Comparison of ENCODE assay signal across 33 cellular contexts in genomic region chr1:31011719-31012118, GRCh38. TPM values are rescaled to one million over a fixed set of nuclear protein-coding genes. Genes with fewer than 3 reads are reported as not detected.
DNase-seq lines count a peak whose midpoint lies in the region; ATAC-seq and TF ChIP-seq lines count a peak whose summit lies in the region.
"Had no signal": no experiment of that assay in that cellular context is flagged by ENCODE, and none has a peak within 500 bp of the region (broad histone marks: within the 10 kb centered on the region; RNA-seq: fewer than 3 reads in every experiment).

No MANE protein-coding gene starts in this region.

- H3K4me1 Mint-ChIP-seq in activated T-cell treated with anti-CD3 and anti-CD28 coated beads, Interleukin-2, amount 50 U/mL, for 24 hours (ENCODE audit: low read depth), result peaks cover 67% of the 10 kb centered on the region
- peaks cover 77% of the 10 kb centered on the region for H3K4me1 Mint-ChIP-seq in CD8-positive, alpha-beta T cell (ENCODE audit: low read depth)
- peaks cover 46 to 53% of the 10 kb centered on the region in 2 donors for H3K4me1 Mint-ChIP-seq in effector memory CD8-positive, alpha-beta T cell (ENCODE audit: low read depth in 2 of 2)
- peaks cover 42 to 73% (median 68%) of the 10 kb centered on the region in 4 donors for H3K4me1 Mint-ChIP-seq in naive thymus-derived CD8-positive, alpha-beta T cell

- H3K9me3 ChIP-seq in CD8-positive, alpha-beta T cell (ENCODE audit: low read length), result no peaks in the 10 kb centered on the region
- H3K9me3 ChIP-seq: A549, gastroesophageal sphincter, upper lobe of left lung had no signal

- POLR2A ChIA-PET in CD8-positive, alpha-beta T cell (lab: Charles Lee), result no interaction called here
- POLR2A ChIA-PET in naive thymus-derived CD8-positive, alpha-beta T cell (lab: Charles Lee), result interaction anchor here (1.5 kb wide), 1 partner anchor 9 kb away, joined by 5 read pairs; no protein-coding TSS in a partner anchor

- H3K36me3 Mint-ChIP-seq in activated T-cell treated with anti-CD3 and anti-CD28 coated beads, Interleukin-2, amount 50 U/mL, for 24 hours (ENCODE audit: low read depth), result peaks cover 55% of the 10 kb centered on the region
- peaks cover 26% of the 10 kb centered on the region for H3K36me3 Mint-ChIP-seq in CD8-positive, alpha-beta T cell
- H3K36me3 Mint-ChIP-seq in effector memory CD8-positive, alpha-beta T cell (ENCODE audit: insufficient read depth), result peaks cover 6% of the 10 kb centered on the region
- H3K36me3 Mint-ChIP-seq in naive thymus-derived CD8-positive, alpha-beta T cell, result peaks cover 0 to 38% (median 2%) of the 10 kb centered on the region in 3 donors

- no peaks in the 10 kb centered on the region for H3K27me3 Mint-ChIP-seq in activated T-cell treated with anti-CD3 and anti-CD28 coated beads, Interleukin-2, amount 50 U/mL, for 24 hours
- no peaks in the 10 kb centered on the region for H3K27me3 Mint-ChIP-seq in CD8-positive, alpha-beta T cell (ENCODE audit: low read depth)
- no peaks in the 10 kb centered on the region for H3K27me3 Mint-ChIP-seq in effector memory CD8-positive, alpha-beta T cell
- H3K27me3 Mint-ChIP-seq in naive thymus-derived CD8-positive, alpha-beta T cell, result no peaks in the 10 kb centered on the region
- H3K27me3 Mint-ChIP-seq: central memory CD8-positive, alpha-beta T cell; dendritic cell treated with granulocyte-macrophage colony-stimulating factor and Interleukin-4, amounts not matched to agents 40 ng/mL and 50 ng/mL, for 4 days had no signal

- no peak for DNase-seq in activated T-cell treated with anti-CD3 and anti-CD28 coated beads, Interleukin-2, amount 50 U/mL, for 24 hours
- no peak for DNase-seq in activated T-cell treated with anti-CD3 and anti-CD28 coated beads, Interleukin-2, amount 50 U/mL, for 1 hour
- no peak for DNase-seq in CD8-positive, alpha-beta T cell
- DNase-seq in effector memory CD8-positive, alpha-beta T cell, result no peak
- DNase-seq in naive thymus-derived CD8-positive, alpha-beta T cell, result no peak
- no peak for DNase-seq in DMS153 treated with DMSO at 0.1 percent for 48 hours (lab: John Stamatoyannopoulos, UW; ENCODE audit: unreplicated experiment)
- DNase-seq in NOMO-1 treated with dmso at 0.1 percent for 144 hours (lab: John Stamatoyannopoulos, UW; ENCODE audit: unreplicated experiment), result no peak
- DNase-seq: activated CD4-positive, alpha-beta T cell treated with anti-CD3 and anti-CD28 coated beads for 4 hours; activated CD8-positive, alpha-beta memory T cell treated with anti-CD3 and anti-CD28 coated beads for 24 hours; activated naive CD4-positive, alpha-beta T cell treated with Interleukin-2 at 50 U/mL for 16 hours; activated T-cell treated with anti-CD3 and anti-CD28 coated beads, Interleukin-2, amount 50 U/mL, for 4 hours; AML-193; COR-L47; DND-41; HCEC 1CT; Karpas-422; left ventricle myocardium superior; NCI-H1436 treated with DMSO at 0.1 percent for 48 hours; NCI-H446; right cardiac atrium; stimulated activated CD4-positive, alpha-beta T cell treated with anti-CD3 and anti-CD28 coated beads, Interleukin-12 subunit alpha, Interleukin-12 subunit beta, amount 100 ng/mL, for 4 hours; stimulated activated CD4-positive, alpha-beta T cell treated with anti-CD3 and anti-CD28 coated beads, Interleukin-4, amount 100 ng/mL, for 1 hour; T-helper 2 cell; upper lobe of left lung had no signal

- no peak overlapping the region for H3K27ac ChIP-seq in CD8-positive, alpha-beta T cell (ENCODE audit: low read depth, low read length)
- H3K27ac ChIP-seq: A549, gastroesophageal sphincter, HL-60, parathyroid adenoma, RWPE1, upper lobe of left lung had no signal

- CTCF ChIA-PET in CD8-positive, alpha-beta T cell (lab: Charles Lee), result interaction anchor here (1.0 kb wide), 1 partner anchor 9 kb away, joined by 3 read pairs; no protein-coding TSS in a partner anchor

- H3K27ac Mint-ChIP-seq in activated T-cell treated with anti-CD3 and anti-CD28 coated beads, Interleukin-2, amount 50 U/mL, for 24 hours, result peak overlapping the region; percentile 70
- H3K27ac Mint-ChIP-seq in CD8-positive, alpha-beta T cell, result no peak overlapping the region
- H3K27ac Mint-ChIP-seq in effector memory CD8-positive, alpha-beta T cell, result peak overlapping the region; percentile 16 to 29
- H3K27ac Mint-ChIP-seq in naive thymus-derived CD8-positive, alpha-beta T cell, result peak overlapping the region in 6 of 10 donors; percentile 6 to 63 (median 38)
- H3K27ac Mint-ChIP-seq: dendritic cell treated with granulocyte-macrophage colony-stimulating factor and Interleukin-4, amounts not matched to agents 40 ng/mL and 50 ng/mL, for 4 days had no signal

- no peak for TF ChIP-seq CTCF in CD8-positive, alpha-beta T cell (IDR thresholded peaks at IDR 0.05)

- H3K9me3 Mint-ChIP-seq in activated T-cell treated with anti-CD3 and anti-CD28 coated beads, Interleukin-2, amount 50 U/mL, for 24 hours, result no peaks in the 10 kb centered on the region
- H3K9me3 Mint-ChIP-seq in CD8-positive, alpha-beta T cell, result no peaks in the 10 kb centered on the region
- H3K9me3 Mint-ChIP-seq in effector memory CD8-positive, alpha-beta T cell, result no peaks in the 10 kb centered on the region
- no peaks in the 10 kb centered on the region for H3K9me3 Mint-ChIP-seq in naive thymus-derived CD8-positive, alpha-beta T cell
- H3K9me3 Mint-ChIP-seq: activated T-cell treated with anti-CD3 and anti-CD28 coated beads, Interleukin-2, amount 50 U/mL, for 4 hours; central memory CD8-positive, alpha-beta T cell; dendritic cell treated with granulocyte-macrophage colony-stimulating factor and Interleukin-4, amounts not matched to agents 40 ng/mL and 50 ng/mL, for 4 days; neural crest cell had no signal

- H3K4me1 ChIP-seq in CD8-positive, alpha-beta T cell (ENCODE audit: insufficient read depth, low read length), result peaks cover 43% of the 10 kb centered on the region

- intact Hi-C loops in CD8-positive, alpha-beta T cell (cut with DNase I, micrococcal nuclease), result no loop called here

- ATAC-seq in CD8-positive, alpha-beta T cell, result no peak
- ATAC-seq in effector memory CD8-positive, alpha-beta T cell (replicated peaks), result no peak
- no peak for ATAC-seq in naive thymus-derived CD8-positive, alpha-beta T cell
- ATAC-seq in GM18517 (IDR thresholded peaks at IDR 0.05; ENCODE audit: unreplicated experiment), result no peak
- ATAC-seq: A549; activated T-cell treated with anti-CD3 and anti-CD28 coated beads, Interleukin-2, amount 50 U/mL, for 4 hours; gastroesophageal sphincter; left ventricle myocardium superior; right cardiac atrium had no signal

- no peak overlapping the region for H3K4me3 Mint-ChIP-seq in activated T-cell treated with anti-CD3 and anti-CD28 coated beads, Interleukin-2, amount 50 U/mL, for 24 hours
- peak overlapping the region; percentile 17 for H3K4me3 Mint-ChIP-seq in CD8-positive, alpha-beta T cell
- peak overlapping the region; percentile 3 to 14 for H3K4me3 Mint-ChIP-seq in effector memory CD8-positive, alpha-beta T cell
- H3K4me3 Mint-ChIP-seq in naive thymus-derived CD8-positive, alpha-beta T cell, result peak overlapping the region in 7 of 10 donors; percentile 0 to 58 (median 21)
- H3K4me3 Mint-ChIP-seq: activated T-cell treated with anti-CD3 and anti-CD28 coated beads, Interleukin-2, amount 50 U/mL, for 4 hours; central memory CD8-positive, alpha-beta T cell; dendritic cell treated with granulocyte-macrophage colony-stimulating factor and Interleukin-4, amounts not matched to agents 40 ng/mL and 50 ng/mL, for 4 days; neural crest cell had no signal

- H3K36me3 ChIP-seq in CD8-positive, alpha-beta T cell (ENCODE audit: insufficient read depth, low read length), result no peaks in the 10 kb centered on the region
- H3K36me3 ChIP-seq: gastroesophageal sphincter had no signal

- H3K27me3 ChIP-seq in CD8-positive, alpha-beta T cell (ENCODE audit: insufficient read depth, low read length), result no peaks in the 10 kb centered on the region
- H3K27me3 ChIP-seq: gastroesophageal sphincter, upper lobe of left lung had no signal

- H3K4me3 ChIP-seq in CD8-positive, alpha-beta T cell (ENCODE audit: low read depth, low read length), result no peak overlapping the region
- H3K4me3 ChIP-seq: A549, gastroesophageal sphincter, upper lobe of left lung had no signal

RNA-seq across cellular contexts. Expression of gene PUM1, which starts 53.8 kb away (rescaled TPM):
- total RNA-seq in CD8-positive, alpha-beta T cell, result 100 to 1,000 TPM; 190 to 191 TPM
- total RNA-seq in naive thymus-derived CD8-positive, alpha-beta T cell, result 100 to 1,000 TPM; 175 to 189 TPM
- polyA plus RNA-seq in naive thymus-derived CD8-positive, alpha-beta T cell, result 100 to 1,000 TPM in 2 of 3 donors, 10 to 100 TPM in 1; 94.0 to 126 (median 113) TPM
